Comparison of ENCODE assay signal across 19 cellular contexts in the genomic region with DNA sequence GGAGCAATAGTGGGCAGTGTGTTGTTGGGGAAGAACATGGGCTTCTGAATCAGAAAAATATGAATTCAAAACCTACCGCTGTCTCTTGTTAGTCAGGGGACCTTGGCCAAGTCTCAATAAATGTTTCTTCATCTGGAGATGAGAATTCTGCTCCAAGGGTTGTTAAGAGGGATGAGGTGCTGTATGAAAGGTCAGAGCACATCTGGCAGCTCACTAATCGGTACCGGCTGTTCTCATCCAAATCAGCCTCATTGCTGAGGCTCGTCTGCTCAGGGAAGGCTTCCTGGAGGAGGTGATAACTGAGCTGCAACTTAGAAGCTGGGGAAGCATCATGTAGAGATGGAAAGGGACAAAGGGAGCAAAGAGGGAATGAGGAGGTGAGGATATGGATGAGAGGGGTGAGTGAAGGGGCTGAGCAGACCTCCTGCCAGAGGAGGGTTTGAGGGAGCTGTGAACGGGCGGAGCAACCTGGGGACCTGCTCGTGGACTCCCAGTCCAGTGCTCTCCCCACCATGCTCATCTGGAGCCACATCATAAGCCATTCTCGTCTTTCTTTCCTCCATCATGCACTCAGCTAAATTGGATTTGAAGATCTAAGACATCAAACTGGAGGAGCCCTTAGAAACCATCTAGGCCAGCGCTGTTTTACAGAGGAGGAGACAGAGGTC.
"Had no signal": no experiment of that assay in that cellular context is flagged by ENCODE, and none has a peak within 500 bp of the region (broad histone marks: within the 10 kb centered on the region; RNA-seq: fewer than 3 reads in every experiment).

No MANE protein-coding gene starts in this region.

- H3K27ac Mint-ChIP-seq: activated CD8-positive, alpha-beta T cell treated with anti-CD3 and anti-CD28 coated beads, Interleukin-2, amount 10 ng/mL, durations not matched to agents 7 days and 5 days; activated naive CD4-positive, alpha-beta T cell treated with anti-CD3 and anti-CD28 coated beads, Interleukin-2, amount 10 ng/mL, durations not matched to agents 7 days and 5 days; activated T-cell treated with anti-CD3 and anti-CD28 coated beads, Interleukin-2, amount 50 U/mL, for 24 hours; immature natural killer cell; T-cell had no signal

- H3K4me1 Mint-ChIP-seq: activated naive CD4-positive, alpha-beta T cell treated with anti-CD3 and anti-CD28 coated beads, Interleukin-2, amount 10 ng/mL, durations not matched to agents 7 days and 5 days; immature natural killer cell had no signal

- H3K36me3 ChIP-seq: ascending aorta, left ventricle myocardium inferior, thyroid gland had no signal

- H3K9me3 Mint-ChIP-seq: activated CD4-positive, alpha-beta T cell treated with anti-CD3 and anti-CD28 coated beads, Interleukin-2, amount 10 ng/mL, durations not matched to agents 24 days and 14 days; activated naive CD4-positive, alpha-beta T cell treated with anti-CD3 and anti-CD28 coated beads, Interleukin-2, amount 10 ng/mL, durations not matched to agents 7 days and 5 days; activated T-cell treated with anti-CD3 and anti-CD28 coated beads, Interleukin-2, amount 50 U/mL, for 24 hours; immature natural killer cell; T-cell had no signal

- ATAC-seq: activated CD8-positive, alpha-beta T cell treated with anti-CD3 and anti-CD28 coated beads, Interleukin-2, amount 10 ng/mL, durations not matched to agents 7 days and 5 days; psoas muscle; right cardiac atrium; stimulated activated naive B cell treated with anti-CD40 and anti-IgM and Interleukin-4, amounts not matched to agents 10 μg/mL and 1 μg/mL and 100 μg/mL, for 72 hours; T-cell had no signal

- H3K4me3 ChIP-seq: ascending aorta, coronary artery, left ventricle myocardium inferior, psoas muscle, thyroid gland had no signal

- H3K9me3 ChIP-seq: ascending aorta, left ventricle myocardium inferior, psoas muscle, thyroid gland had no signal

- H3K36me3 Mint-ChIP-seq: activated naive CD4-positive, alpha-beta T cell treated with anti-CD3 and anti-CD28 coated beads, Interleukin-2, amount 10 ng/mL, durations not matched to agents 7 days and 5 days; immature natural killer cell; stimulated activated naive B cell treated with anti-CD40 and anti-IgM and Interleukin-4, amounts not matched to agents 10 μg/mL and 1 μg/mL and 100 μg/mL, for 72 hours; T-cell had no signal

- H3K4me3 Mint-ChIP-seq: activated CD4-positive, alpha-beta T cell treated with anti-CD3 and anti-CD28 coated beads, Interleukin-2, amount 10 ng/mL, durations not matched to agents 24 days and 14 days; activated CD8-positive, alpha-beta T cell treated with anti-CD3 and anti-CD28 coated beads, Interleukin-2, amount 10 ng/mL, durations not matched to agents 7 days and 5 days; activated naive CD4-positive, alpha-beta T cell treated with anti-CD3 and anti-CD28 coated beads, Interleukin-2, amount 10 ng/mL, durations not matched to agents 7 days and 5 days; activated T-cell treated with anti-CD3 and anti-CD28 coated beads, Interleukin-2, amount 50 U/mL, for 24 hours; immature natural killer cell; stimulated activated naive B cell treated with anti-CD40 and anti-IgM and Interleukin-4, amounts not matched to agents 10 μg/mL and 1 μg/mL and 100 μg/mL, for 72 hours; T-cell had no signal

- H3K4me1 ChIP-seq: ascending aorta, thyroid gland had no signal

- H3K27me3 ChIP-seq: ascending aorta, thyroid gland had no signal

- H3K27ac ChIP-seq: ascending aorta, coronary artery, left ventricle myocardium inferior, psoas muscle, thyroid gland had no signal

- DNase-seq: activated CD4-positive, alpha-beta T cell treated with anti-CD3 and anti-CD28 coated beads, Interleukin-2, amount 10 ng/mL, durations not matched to agents 24 days and 14 days; activated CD8-positive, alpha-beta T cell treated with anti-CD3 and anti-CD28 coated beads, Interleukin-2, amount 10 ng/mL, durations not matched to agents 7 days and 5 days; activated effector memory CD4-positive, alpha-beta T cell treated with Interleukin-2 at 50 U/mL for 16 hours; activated naive CD4-positive, alpha-beta T cell treated with anti-CD3 and anti-CD28 coated beads, Interleukin-2, amount 10 ng/mL, durations not matched to agents 7 days and 5 days; activated T-cell treated with anti-CD3 and anti-CD28 coated beads, Interleukin-2, amount 50 U/mL, for 24 hours; immature natural killer cell; kidney glomerular epithelial cell; left ventricle myocardium inferior; mammary epithelial cell; psoas muscle; right cardiac atrium; small intestine; stimulated activated CD4-positive, alpha-beta T cell treated with anti-CD3 and anti-CD28 coated beads, Interleukin-4, amount 100 ng/mL, for 24 hours; stimulated activated naive B cell treated with anti-CD40 and anti-IgM and Interleukin-4, amounts not matched to agents 10 μg/mL and 1 μg/mL and 100 μg/mL, for 72 hours; T-cell; T-helper 9 cell; thyroid gland had no signal
